13 cellular contexts compared by ENCODE assay signal in the genomic region with DNA sequence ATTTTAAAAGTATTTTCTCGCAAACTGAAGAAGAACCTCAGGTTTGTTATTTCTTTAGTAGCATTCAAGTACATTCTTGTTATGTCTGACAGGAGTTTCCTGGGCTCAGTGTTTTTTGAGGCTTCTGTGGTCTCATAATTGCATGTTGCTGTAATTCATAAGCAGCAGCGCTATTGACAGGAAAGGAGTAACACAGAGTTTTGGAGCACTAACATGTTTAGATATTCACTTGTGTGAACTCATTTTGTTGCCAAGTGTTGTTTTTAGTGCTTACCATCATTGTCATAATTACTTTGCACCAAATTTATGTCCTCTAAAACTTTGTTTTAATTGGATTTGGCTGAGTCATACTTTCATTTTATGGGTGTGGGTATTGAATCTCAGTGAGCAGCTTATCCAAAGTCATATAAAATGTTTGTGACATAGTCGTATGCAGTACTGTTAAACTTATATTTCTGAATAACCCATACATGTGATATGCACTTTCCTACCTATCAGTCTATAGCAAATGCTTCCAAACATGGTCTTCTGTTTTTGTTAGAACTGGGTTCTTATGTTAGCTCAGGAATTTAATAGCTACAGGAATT.
DNase-seq lines count a peak whose midpoint lies in the region; ATAC-seq and TF ChIP-seq lines count a peak whose summit lies in the region.
"Had no signal": no experiment of that assay in that cellular context is flagged by ENCODE, and none has a peak within 500 bp of the region (broad histone marks: within the 10 kb centered on the region; RNA-seq: fewer than 3 reads in every experiment).

No MANE protein-coding gene starts in this region.

- ATAC-seq in IMR-90 (ENCODE audit: low read depth) (no peak), HG03196 (IDR thresholded peaks at IDR 0.05; ENCODE audit: unreplicated experiment) (no peak), GM21723 (IDR thresholded peaks at IDR 0.05; ENCODE audit: unreplicated experiment) (no peak)
- ATAC-seq: activated naive CD8-positive, alpha-beta T cell treated with anti-CD3 and anti-CD28 coated beads, Interleukin-2, amount 50 U/mL, for 24 hours had no signal

- H3K9me3 ChIP-seq in IMR-90 (ENCODE audit: control insufficient read depth, insufficient read depth, low read length) (no peaks in the 10 kb centered on the region), OCI-LY7 (ENCODE audit: low read length) (no peaks in the 10 kb centered on the region)

- no peaks in the 10 kb centered on the region for H3K79me1 ChIP-seq in IMR-90 (ENCODE audit: low read depth in 1 of 2, low read length in 2 of 2)

- WGBS in IMR-90 (ENCODE audit: extremely low coverage in 2 of 2, insufficient read length in 1 of 2), 2 experiments: no CpG with 5 or more reads among the region's 3 CpGs

- intact Hi-C loops in IMR-90 (cut with micrococcal nuclease): no loop called here
- intact Hi-C loops in OCI-LY7 (cut with micrococcal nuclease; ENCODE audit: unreplicated experiment): no loop called here

- no peak overlapping the region for H2BK15ac ChIP-seq in IMR-90 (ENCODE audit: low read depth, low read length)

- H3K9me2 ChIP-seq in OCI-LY7 (ENCODE audit: insufficient read depth, low read length): no peaks in the 10 kb centered on the region

- H3K14ac ChIP-seq in IMR-90 (replicated peaks; ENCODE audit: low read depth, low read length): no peak overlapping the region

- TF ChIP-seq CTCF in AG10803 (conservative IDR thresholded peaks at IDR 0.05; ENCODE audit: low read length): no peak
- no peak for TF ChIP-seq CTCF in IMR-90 (conservative IDR thresholded peaks at IDR 0.05; ENCODE audit: low read depth, low read length)
- TF ChIP-seq CTCF in OCI-LY7 (conservative IDR thresholded peaks at IDR 0.05; ENCODE audit: low read length): no peak

- no peak overlapping the region for H3K18ac ChIP-seq in IMR-90 (ENCODE audit: low read depth, low read length)

- no peak overlapping the region for H3K27ac ChIP-seq in IMR-90 (ENCODE audit: insufficient read depth, low read length)
- H3K27ac ChIP-seq in OCI-LY7 (ENCODE audit: low read depth, low read length, poor library complexity, severe bottlenecking): no peak overlapping the region
- H3K27ac ChIP-seq: WERI-Rb-1 had no signal

- no peak for TF ChIP-seq RAD21 in IMR-90 (IDR thresholded peaks at IDR 0.05; ENCODE audit: low read length)

- no peak overlapping the region for H4K8ac ChIP-seq in IMR-90 (ENCODE audit: low read depth in 2 of 2, low read length in 2 of 2)

- H2AK9ac ChIP-seq in IMR-90 (replicated peaks; ENCODE audit: low read depth, low read length, poor library complexity): no peak overlapping the region

- no peak overlapping the region for H4K5ac ChIP-seq in IMR-90 (ENCODE audit: low read depth, low read length)

- no peaks in the 10 kb centered on the region for H3K79me2 ChIP-seq in OCI-LY7 (ENCODE audit: insufficient read depth, low read depth, low read length)

- no peak overlapping the region for H3K23ac ChIP-seq in IMR-90 (ENCODE audit: low read depth, low read length)

- BruUV-seq in IMR-90 (replicated peaks; lab: Mats Ljungman, UMichigan) (no TSS peak), OCI-LY7 (replicated peaks; lab: Mats Ljungman, UMichigan) (no TSS peak)

- H2BK5ac ChIP-seq in IMR-90 (ENCODE audit: low read depth, low read length, poor library complexity, severe bottlenecking): no peak overlapping the region

- H3K36me3 ChIP-seq in IMR-90 (ENCODE audit: control insufficient read depth, insufficient read depth, low read length): no peaks in the 10 kb centered on the region
- no peaks in the 10 kb centered on the region for H3K36me3 ChIP-seq in OCI-LY7 (ENCODE audit: insufficient read depth, low read length)
- H3K36me3 ChIP-seq: WERI-Rb-1 had no signal

- H3K4me2 ChIP-seq in IMR-90 (ENCODE audit: low read depth, low read length) (peak overlapping the region; percentile 45; the same call in 1 of the 2 replicates), OCI-LY7 (ENCODE audit: low read length) (no peak overlapping the region)

- no peak overlapping the region for H2BK20ac ChIP-seq in IMR-90 (ENCODE audit: low read depth, low read length)

- CTCF ChIA-PET in IMR-90 (lab: Yijun Ruan, JAX): no interaction called here
- CTCF ChIA-PET in OCI-LY7 (lab: Charles Lee; ENCODE audit: unreplicated experiment): no interaction called here

- H2BK120ac ChIP-seq in IMR-90 (ENCODE audit: low read depth, low read length): no peak overlapping the region

- no peak for TF ChIP-seq POLR2A in IMR-90 (IDR thresholded peaks at IDR 0.05; ENCODE audit: low read depth, low read length)

- no peak overlapping the region for H3K56ac ChIP-seq in IMR-90 (ENCODE audit: extremely low read depth, insufficient read depth, low read length)

- DNase-seq in AG10803 (ENCODE audit: low read depth) (peak; percentile 36), IMR-90 (no peak), SW480 (ENCODE audit: low spot score) (peak; percentile 3), iris pigment epithelial cell (ENCODE audit: low read depth) (peak; percentile 69), AG08396 (ENCODE audit: low spot score) (no peak), OCI-LY7 (ENCODE audit: low spot score) (no peak)
- DNase-seq: activated naive CD8-positive, alpha-beta T cell treated with anti-CD3 and anti-CD28 coated beads, Interleukin-2, amount 50 U/mL, for 24 hours; NCI-H2081; NCI-H524 treated with DMSO at 0.1 percent for 48 hours; nephron progenitor cell; WERI-Rb-1 had no signal

- H3K4me1 ChIP-seq in IMR-90 (ENCODE audit: control insufficient read depth, insufficient read depth, low read length) (no peaks in the 10 kb centered on the region), OCI-LY7 (ENCODE audit: insufficient read depth, low read length, poor library complexity, severe bottlenecking) (no peaks in the 10 kb centered on the region)

- H4K91ac ChIP-seq in IMR-90 (ENCODE audit: insufficient read depth, low read depth, low read length): no peak overlapping the region

- H2AK5ac ChIP-seq in IMR-90 (ENCODE audit: low read depth, low read length): no peak overlapping the region

- no peaks in the 10 kb centered on the region for H3K27me3 ChIP-seq in IMR-90 (ENCODE audit: control insufficient read depth, insufficient read depth, low read length)

- POLR2A ChIA-PET in IMR-90 (lab: Charles Lee; ENCODE audit: unreplicated experiment): no interaction called here
- POLR2A ChIA-PET in OCI-LY7 (lab: Charles Lee): no interaction called here

- in situ Hi-C loops in IMR-90 (cut with MboI; ENCODE audit: low sequenced_read_pairs): no loop called here

- H4K20me1 ChIP-seq in IMR-90 (ENCODE audit: insufficient read depth, low read length): no peaks in the 10 kb centered on the region
- no peaks in the 10 kb centered on the region for H4K20me1 ChIP-seq in OCI-LY7 (ENCODE audit: insufficient read depth, low read length)

- no peak overlapping the region for H3K9ac ChIP-seq in IMR-90 (ENCODE audit: low read depth, low read length)

- no peak overlapping the region for H2AFZ ChIP-seq in IMR-90 (replicated peaks; ENCODE audit: low read length, poor library complexity)
- no peak overlapping the region for H2AFZ ChIP-seq in OCI-LY7 (ENCODE audit: low read length)

- no peaks in the 10 kb centered on the region for H3K9me1 ChIP-seq in IMR-90 (ENCODE audit: insufficient read depth, low read length)

- dilution Hi-C loops in IMR-90 (cut with HindIII; ENCODE audit: low sequenced_read_pairs, unreplicated experiment): no loop called here

- H3K4me3 ChIP-seq in AG10803 (ENCODE audit: low read length) (no peak overlapping the region), IMR-90 (ENCODE audit: insufficient read depth, low read depth, low read length) (no peak overlapping the region), OCI-LY7 (ENCODE audit: low read depth, low read length, poor library complexity, severe bottlenecking) (no peak overlapping the region)

- H3K4ac ChIP-seq in IMR-90 (ENCODE audit: low read depth, low read length): no peak overlapping the region

TF ChIP-seq in IMR-90, 13 proteins besides CTCF, POLR2A, EP300 and RAD21:
- TF ChIP-seq NFE2L2 (IDR thresholded peaks at IDR 0.05; ENCODE audit: low read depth, low read length): peak; percentile 54; the same call in 1 of the 2 replicates
- TF ChIP-seq, protein P1, sequence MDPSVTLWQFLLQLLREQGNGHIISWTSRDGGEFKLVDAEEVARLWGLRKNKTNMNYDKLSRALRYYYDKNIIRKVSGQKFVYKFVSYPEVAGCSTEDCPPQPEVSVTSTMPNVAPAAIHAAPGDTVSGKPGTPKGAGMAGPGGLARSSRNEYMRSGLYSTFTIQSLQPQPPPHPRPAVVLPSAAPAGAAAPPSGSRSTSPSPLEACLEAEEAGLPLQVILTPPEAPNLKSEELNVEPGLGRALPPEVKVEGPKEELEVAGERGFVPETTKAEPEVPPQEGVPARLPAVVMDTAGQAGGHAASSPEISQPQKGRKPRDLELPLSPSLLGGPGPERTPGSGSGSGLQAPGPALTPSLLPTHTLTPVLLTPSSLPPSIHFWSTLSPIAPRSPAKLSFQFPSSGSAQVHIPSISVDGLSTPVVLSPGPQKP (IDR thresholded peaks at IDR 0.05; ENCODE audit: borderline replicate concordance, low read depth, low read length): no peak
- TF ChIP-seq RCOR1 (IDR thresholded peaks at IDR 0.05; ENCODE audit: insufficient replicate concordance, low read length): no peak

Comparison
In these comparisons a context has a peak if more than half of its experiments do, and no peak if none do; other contexts are left out.
1. DNase-seq: peak in AG10803 (single experiment), SW480 (single experiment) and iris pigment epithelial cell (single experiment); none in IMR-90 (single experiment), AG08396 (single experiment) and OCI-LY7 (single experiment).